In genomic region chr2:169853041-169853668, GRCh38 we compare ENCODE assay signal across 17 cellular contexts.
"Had no signal": no experiment of that assay in that cellular context is flagged by ENCODE, and none has a peak within 500 bp of the region (broad histone marks: within the 10 kb centered on the region; RNA-seq: fewer than 3 reads in every experiment).

No MANE protein-coding gene starts in this region.

- H3K27ac Mint-ChIP-seq: activated CD4-positive, alpha-beta memory T cell treated with anti-CD3 and anti-CD28 coated beads for 36 hours; stimulated activated naive CD8-positive, alpha-beta T cell treated with anti-CD3 and anti-CD28 coated beads, Interleukin-15, amount 100 ng/mL, for 72 hours had no signal

- DNase-seq: activated CD4-positive, alpha-beta memory T cell treated with anti-CD3 and anti-CD28 coated beads for 36 hours; activated CD4-positive, CD25-positive, alpha-beta regulatory T cell treated with anti-CD3 and anti-CD28 coated beads, Interleukin-2, amount 50 U/mL, for 72 hours; activated T-cell treated with anti-CD3 and anti-CD28 coated beads, Interleukin-2, amount 50 U/mL, for 48 hours; aorta; esophagus squamous epithelium; foreskin fibroblast; heart left ventricle; islet precursor cell; left ventricle myocardium inferior; mesenchymal stem cell; ovary; stimulated activated CD4-positive, alpha-beta T cell treated with anti-CD3 and anti-CD28 coated beads, Interleukin-2, amount 100 ng/mL, for 48 hours; stimulated activated CD8-positive, alpha-beta memory T cell treated with anti-CD3 and anti-CD28 coated beads, Interleukin-4, amount 100 ng/mL, for 48 hours; stimulated activated naive CD8-positive, alpha-beta T cell treated with anti-CD3 and anti-CD28 coated beads, Interleukin-15, amount 100 ng/mL, for 72 hours; testis; upper lobe of right lung had no signal

- H3K27me3 ChIP-seq: breast epithelium, esophagus squamous epithelium, heart left ventricle, ovary, testis, upper lobe of right lung had no signal

- H3K4me3 ChIP-seq: breast epithelium, esophagus squamous epithelium, heart left ventricle, left ventricle myocardium inferior, ovary, testis, upper lobe of right lung had no signal

- H3K27ac ChIP-seq: breast epithelium, esophagus squamous epithelium, heart left ventricle, left ventricle myocardium inferior, ovary, testis, upper lobe of right lung had no signal

- H3K27me3 Mint-ChIP-seq: activated CD4-positive, alpha-beta memory T cell treated with anti-CD3 and anti-CD28 coated beads for 36 hours; stimulated activated naive CD8-positive, alpha-beta T cell treated with anti-CD3 and anti-CD28 coated beads, Interleukin-15, amount 100 ng/mL, for 72 hours had no signal

- H3K4me1 ChIP-seq: breast epithelium, upper lobe of right lung had no signal

- H3K4me3 Mint-ChIP-seq: activated CD4-positive, alpha-beta memory T cell treated with anti-CD3 and anti-CD28 coated beads for 36 hours; stimulated activated naive CD8-positive, alpha-beta T cell treated with anti-CD3 and anti-CD28 coated beads, Interleukin-15, amount 100 ng/mL, for 72 hours had no signal

- H3K36me3 ChIP-seq: breast epithelium, left ventricle myocardium inferior, ovary, upper lobe of right lung had no signal

- ATAC-seq: heart left ventricle; stimulated activated naive CD8-positive, alpha-beta T cell treated with anti-CD3 and anti-CD28 coated beads, Interleukin-15, amount 100 ng/mL, for 72 hours; upper lobe of right lung had no signal

- H3K9me3 ChIP-seq: esophagus squamous epithelium, heart left ventricle, left ventricle myocardium inferior, ovary, testis, upper lobe of right lung had no signal
